23 cellular contexts compared by ENCODE assay signal in the genomic region with DNA sequence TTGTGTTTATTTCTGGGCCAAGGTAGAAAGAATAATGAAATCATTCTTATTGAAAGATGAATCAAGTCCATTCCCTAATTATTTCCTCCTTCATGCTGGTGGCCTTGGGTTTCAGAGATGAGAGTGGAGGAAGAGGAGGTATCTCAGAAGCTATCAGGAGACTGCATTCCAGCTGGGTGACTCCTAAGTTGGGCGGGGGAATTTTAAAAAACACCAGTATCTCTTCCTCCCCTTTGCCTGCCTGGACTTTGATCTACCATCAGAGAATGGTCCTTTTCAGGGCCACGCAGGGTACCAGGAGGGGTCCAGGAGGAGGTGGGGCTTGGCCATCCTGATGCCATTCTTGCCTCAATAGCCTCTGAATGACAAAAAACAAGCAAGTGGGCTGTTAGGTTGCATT.
A peak's percentile ranks its signal among the peaks of the same experiment; 100 is the strongest.
DNase-seq lines count a peak whose midpoint lies in the region; FAIRE-seq and TF ChIP-seq lines count a peak whose summit lies in the region.
"Had no signal": no experiment of that assay in that cellular context is flagged by ENCODE, and none has a peak within 500 bp of the region (broad histone marks: within the 10 kb centered on the region; RNA-seq: fewer than 3 reads in every experiment).

No MANE protein-coding gene starts in this region.

- FAIRE-seq in H54 (lab: Jason Lieb, UNC): peak; percentile 53
- FAIRE-seq: GM12892 had no signal

- TF ChIP-seq CTCF in osteocyte (IDR thresholded peaks at IDR 0.05): no peak

- no peaks in the 10 kb centered on the region for H3K36me3 Mint-ChIP-seq in osteocyte (ENCODE audit: unreplicated experiment)

- H3K4me3 Mint-ChIP-seq in osteocyte (ENCODE audit: unreplicated experiment): no peak overlapping the region
- H3K4me3 Mint-ChIP-seq: CD4-positive, alpha-beta memory T cell had no signal

- no peak for TF ChIP-seq POLR2A in H54 (IDR thresholded peaks at IDR 0.05; ENCODE audit: low read depth, low read length)

- intact Hi-C loops in head of caudate nucleus (cut with DNase I): no loop called here

- DNase-seq in Daoy (ENCODE audit: low read depth): peak; percentile 9
- peak; percentile 34 for DNase-seq in H54 (ENCODE audit: insufficient read length, low spot score)
- peak; percentile 63 for DNase-seq in RPMI7951 (ENCODE audit: low read depth)
- peak; percentile 42 for DNase-seq in osteocyte (ENCODE audit: extremely low spot score, unreplicated experiment)
- no peak for DNase-seq in NCI-H2081 treated with DMSO at 0.1 percent for 48 hours (lab: John Stamatoyannopoulos, UW)
- DNase-seq in NAMALWA (ENCODE audit: low spot score): no peak
- no peak for DNase-seq in head of caudate nucleus
- DNase-seq: C1 segment of cervical spinal cord; CD4-positive, alpha-beta memory T cell; COR-L47; H7; NCI-H1092 treated with DMSO at 0.1 percent for 48 hours; NCI-H1436 treated with DMSO at 0.1 percent for 48 hours; NCI-H187 treated with DMSO at 0.1 percent for 48 hours; NCI-H2107; NCI-H446; NCI-H526; NCI-H82; NK-92 treated with Interleukin-12 subunit alpha and Interleukin-12 subunit beta, amount 100 ng/mL, for 24 hours; SHP77 treated with DMSO at 0.1 percent for 48 hours; SW 1271; T-helper 2 cell had no signal

- no peaks in the 10 kb centered on the region for H3K27me3 Mint-ChIP-seq in osteocyte (ENCODE audit: unreplicated experiment)
- H3K27me3 Mint-ChIP-seq: CD4-positive, alpha-beta memory T cell had no signal

- no peaks in the 10 kb centered on the region for H3K4me1 Mint-ChIP-seq in osteocyte (ENCODE audit: unreplicated experiment)

- no peak overlapping the region for H3K27ac Mint-ChIP-seq in osteocyte (ENCODE audit: unreplicated experiment)
- H3K27ac Mint-ChIP-seq: CD4-positive, alpha-beta memory T cell had no signal

- no peaks in the 10 kb centered on the region for H3K9me3 Mint-ChIP-seq in osteocyte (ENCODE audit: unreplicated experiment)

Comparison
In these comparisons a context has a peak if more than half of its experiments do, and no peak if none do; other contexts are left out.
1. DNase-seq: peak in Daoy (single experiment), H54 (single experiment), RPMI7951 (single experiment) and osteocyte (single experiment); none in NCI-H2081 treated with DMSO at 0.1 percent for 48 hours (single experiment), NAMALWA (single experiment) and head of caudate nucleus (0 of 42).